30 cellular contexts compared by ENCODE assay signal in genomic region chr4:184111433-184111832, GRCh38.
"Had no signal": no experiment of that assay in that cellular context is flagged by ENCODE, and none has a peak within 500 bp of the region (broad histone marks: within the 10 kb centered on the region; RNA-seq: fewer than 3 reads in every experiment).

No MANE protein-coding gene starts in this region.

- H3K36me3 Mint-ChIP-seq: natural killer cell treated with Interleukin-12 subunit alpha and Interleukin-12 subunit beta and Interleukin-15 and Interleukin-18, amount 100 ng/mL, for 72 hours; stimulated activated naive B cell treated with anti-CD40 and anti-IgM and Interleukin-4, amounts not matched to agents 10 μg/mL and 1 μg/mL and 100 μg/mL, for 72 hours had no signal

- H3K4me1 Mint-ChIP-seq: naive thymus-derived CD4-positive, alpha-beta T cell; neural crest cell; stimulated activated naive B cell treated with anti-CD40 and anti-IgM and Interleukin-4, amounts not matched to agents 10 μg/mL and 1 μg/mL and 100 μg/mL, for 72 hours had no signal

- H2AFZ ChIP-seq: hepatocyte had no signal

- H3K9me3 ChIP-seq: left lung, lower lobe of right lung, mucosa of descending colon, neutrophil, ovary, right atrium auricular region, stomach, suprapubic skin, thoracic aorta, upper lobe of right lung had no signal

- FAIRE-seq: urothelium cell line had no signal

- H3K4me2 ChIP-seq: hepatocyte had no signal

- H3K9me3 Mint-ChIP-seq: natural killer cell treated with Interleukin-12 subunit alpha and Interleukin-12 subunit beta and Interleukin-15 and Interleukin-18, amount 100 ng/mL, for 72 hours; neural crest cell had no signal

- H3K27me3 Mint-ChIP-seq: progenitor cell of endocrine pancreas had no signal

- H3K4me3 ChIP-seq: heart right ventricle, hepatocyte, left lung, lower lobe of right lung, mucosa of descending colon, ovary, right atrium auricular region, skin epidermis, stomach, suprapubic skin, thoracic aorta, tibial artery, upper lobe of right lung had no signal

- H3K79me2 ChIP-seq: hepatocyte had no signal

- H3K27ac Mint-ChIP-seq: naive thymus-derived CD4-positive, alpha-beta T cell; natural killer cell treated with Interleukin-12 subunit alpha and Interleukin-12 subunit beta and Interleukin-15 and Interleukin-18, amount 100 ng/mL, for 72 hours; progenitor cell of endocrine pancreas; stimulated activated naive B cell treated with anti-CD40 and anti-IgM and Interleukin-4, amounts not matched to agents 10 μg/mL and 1 μg/mL and 100 μg/mL, for 72 hours had no signal

- H3K4me3 Mint-ChIP-seq: naive thymus-derived CD4-positive, alpha-beta T cell; natural killer cell treated with Interleukin-12 subunit alpha and Interleukin-12 subunit beta and Interleukin-15 and Interleukin-18, amount 100 ng/mL, for 72 hours; neural crest cell; stimulated activated naive B cell treated with anti-CD40 and anti-IgM and Interleukin-4, amounts not matched to agents 10 μg/mL and 1 μg/mL and 100 μg/mL, for 72 hours had no signal

- H3K27ac ChIP-seq: heart right ventricle, hepatocyte, left lung, lower lobe of right lung, neutrophil, ovary, right atrium auricular region, skin epidermis, stomach, suprapubic skin, thoracic aorta, tibial artery, upper lobe of right lung had no signal

- H3K36me3 ChIP-seq: heart right ventricle, left lung, lower lobe of right lung, neutrophil, ovary, right atrium auricular region, stomach, suprapubic skin, thoracic aorta, tibial artery, upper lobe of right lung had no signal

- H3K4me1 ChIP-seq: heart right ventricle, left lung, lower lobe of right lung, right atrium auricular region, stomach, suprapubic skin, tibial artery, upper lobe of right lung had no signal

- H3K27me3 ChIP-seq: hepatocyte, left lung, neutrophil, ovary, right atrium auricular region, stomach had no signal

- DNase-seq: heart right ventricle; islet precursor cell; left lung; lower lobe of right lung; midbrain; mucosa of descending colon; naive thymus-derived CD4-positive, alpha-beta T cell; occipital lobe; ovary; stimulated activated CD4-positive, alpha-beta T cell treated with anti-CD3 and anti-CD28 coated beads, Interleukin-12 subunit alpha, Interleukin-12 subunit beta, amount 100 ng/mL, for 4 hours; stimulated activated CD4-positive, alpha-beta T cell treated with anti-CD3 and anti-CD28 coated beads, Interleukin-15, amount 100 ng/mL, for 24 hours; stimulated activated CD4-positive, alpha-beta T cell treated with anti-CD3 and anti-CD28 coated beads, Interleukin-2, amount 100 ng/mL, for 24 hours; stimulated activated CD4-positive, alpha-beta T cell treated with anti-CD3 and anti-CD28 coated beads, Interleukin-4, amount 100 ng/mL, for 1 hour; stimulated activated naive B cell treated with anti-CD40 and anti-IgM and Interleukin-4, amounts not matched to agents 10 μg/mL and 1 μg/mL and 100 μg/mL, for 72 hours; stimulated activated naive CD8-positive, alpha-beta T cell treated with anti-CD3 and anti-CD28 coated beads, Interleukin-15, Interleukin-2, amounts not matched to agents 100 U/mL and 50 U/mL, for 24 hours; stomach; tibial artery; trophoblast cell; upper lobe of right lung had no signal

- ATAC-seq: heart right ventricle; left lung; lower lobe of right lung; mucosa of descending colon; naive thymus-derived CD4-positive, alpha-beta T cell; sciatic nerve; stimulated activated naive B cell treated with anti-CD40 and anti-IgM and Interleukin-4, amounts not matched to agents 10 μg/mL and 1 μg/mL and 100 μg/mL, for 72 hours; stimulated activated naive CD8-positive, alpha-beta T cell treated with anti-CD3 and anti-CD28 coated beads, Interleukin-15, Interleukin-2, amounts not matched to agents 100 U/mL and 50 U/mL, for 24 hours had no signal
